Comparison of ENCODE assay signal across 18 cellular contexts in the genomic region with DNA sequence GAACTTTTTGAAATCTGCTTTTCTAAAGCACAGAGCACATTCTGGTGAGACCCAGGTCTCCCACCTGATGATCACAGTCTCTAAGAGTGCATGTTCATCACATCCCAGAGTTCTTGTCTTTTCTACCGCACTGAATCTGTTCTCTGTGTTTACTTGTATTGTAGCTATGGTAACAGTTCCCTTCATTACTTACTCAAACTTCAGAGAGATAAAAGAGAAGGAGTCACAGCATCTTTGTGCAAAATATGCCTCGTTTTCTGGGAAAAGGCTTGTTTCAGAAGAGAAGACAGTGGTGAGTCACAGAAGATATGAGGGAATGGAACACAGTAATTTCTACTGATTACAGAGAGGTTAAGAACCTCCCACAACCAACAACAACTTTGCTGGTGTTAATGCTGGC.
DNase-seq lines count a peak whose midpoint lies in the region; ATAC-seq, FAIRE-seq and TF ChIP-seq lines count a peak whose summit lies in the region.
"Had no signal": no experiment of that assay in that cellular context is flagged by ENCODE, and none has a peak within 500 bp of the region (broad histone marks: within the 10 kb centered on the region; RNA-seq: fewer than 3 reads in every experiment).

No MANE protein-coding gene starts in this region.

- no peak overlapping the region for H3K4ac ChIP-seq in H9 (ENCODE audit: low read depth, low read length)

- no peak overlapping the region for H2AFZ ChIP-seq in H9 (ENCODE audit: low read length)
- H2AFZ ChIP-seq in HepG2 (ENCODE audit: low read length), result no peak overlapping the region

- BruUV-seq in HepG2 (replicated peaks; lab: Mats Ljungman, UMichigan), result no TSS peak

- H3K4me2 ChIP-seq in H9 (ENCODE audit: insufficient read depth, insufficient read length, low read length) (no peak overlapping the region), HepG2 (ENCODE audit: low read depth, low read length) (no peak overlapping the region)

- no peak for TF ChIP-seq EP300 in HepG2 (IDR thresholded peaks at IDR 0.05; ENCODE audit: low read depth in 2 of 2, low read length in 2 of 2)
- TF ChIP-seq EP300 in HepG2 (CRISPR knock-in tag; IDR thresholded peaks at IDR 0.05; ENCODE audit: borderline replicate concordance), result no peak

- no peak for TF ChIP-seq POLR2A in HepG2 (IDR thresholded peaks at IDR 0.05; ENCODE audit: insufficient read depth in 1 of 2, low read depth in 2 of 2, low read length in 2 of 2)

- H3K27me3 Mint-ChIP-seq in H9 (ENCODE audit: low read depth) (no peaks in the 10 kb centered on the region), WTC11 (ENCODE audit: low read depth) (no peaks in the 10 kb centered on the region), osteocyte (ENCODE audit: unreplicated experiment) (no peaks in the 10 kb centered on the region)
- H3K27me3 Mint-ChIP-seq: activated CD8-positive, alpha-beta memory T cell treated with anti-CD3 and anti-CD28 coated beads, Interleukin-2, amount 10 ng/mL, durations not matched to agents 7 days and 5 days had no signal

- H3K9ac ChIP-seq in H9 (ENCODE audit: extremely low read depth, insufficient read length, low read length) (no peak overlapping the region), HepG2 (ENCODE audit: insufficient read depth, low read depth, low read length) (no peak overlapping the region)
- H3K9ac ChIP-seq: BLaER1 treated with 17β-estradiol and CSF1 and Interleukin-3, amounts not matched to agents 10 nM and 100 nM had no signal

- no peaks in the 10 kb centered on the region for H3K27me3 ChIP-seq in H9 (ENCODE audit: insufficient read depth, low read length)
- no peaks in the 10 kb centered on the region for H3K27me3 ChIP-seq in HepG2 (ENCODE audit: control insufficient read depth in 1 of 2, insufficient read depth in 2 of 2, low read length in 2 of 2)
- H3K27me3 ChIP-seq: BLaER1 treated with 17β-estradiol and CSF1 and Interleukin-3, amounts not matched to agents 10 nM and 100 nM; right lobe of liver had no signal

- H3K27ac ChIP-seq in H9 (ENCODE audit: insufficient read length, low read depth, low read length) (no peak overlapping the region), HepG2 (ENCODE audit: extremely low read length, insufficient read depth, low read length) (no peak overlapping the region)
- H3K27ac ChIP-seq: right lobe of liver had no signal

- peaks cover 20 to 29% of the 10 kb centered on the region in 2 experiments for H3K4me1 Mint-ChIP-seq in H9
- H3K4me1 Mint-ChIP-seq in WTC11, result peaks cover 26% of the 10 kb centered on the region
- peaks cover 10% of the 10 kb centered on the region for H3K4me1 Mint-ChIP-seq in osteocyte (ENCODE audit: unreplicated experiment)
- H3K4me1 Mint-ChIP-seq: activated CD8-positive, alpha-beta memory T cell treated with anti-CD3 and anti-CD28 coated beads, Interleukin-2, amount 10 ng/mL, durations not matched to agents 7 days and 5 days had no signal

- in situ Hi-C loops in HepG2 (cut with HindIII; ENCODE audit: extremely low pct_ligation_motif_present, low pct_unique_long_range_greater_than_20kb), result no loop called here

- no peak for FAIRE-seq in HepG2 (lab: Jason Lieb, UNC)
- FAIRE-seq: bronchial epithelial cell, H54 had no signal

- H3K56ac ChIP-seq in H9 (ENCODE audit: insufficient read length, low read depth, low read length), result no peak overlapping the region

- H3K9me3 Mint-ChIP-seq in H9, result no peaks in the 10 kb centered on the region; a peak in 1 of 5 replicates
- H3K9me3 Mint-ChIP-seq in WTC11, result peaks cover 16% of the 10 kb centered on the region
- no peaks in the 10 kb centered on the region for H3K9me3 Mint-ChIP-seq in osteocyte (ENCODE audit: unreplicated experiment)

- H4K20me1 ChIP-seq in H9 (ENCODE audit: control insufficient read depth, insufficient read depth, insufficient read length) (no peaks in the 10 kb centered on the region), HepG2 (ENCODE audit: insufficient read depth, low read length) (no peaks in the 10 kb centered on the region)
- H4K20me1 ChIP-seq: BLaER1 treated with 17β-estradiol and CSF1 and Interleukin-3, amounts not matched to agents 10 nM and 100 nM had no signal

- intact Hi-C loops in HepG2 (cut with micrococcal nuclease; ENCODE audit: unreplicated experiment), result no loop called here

- H3K18ac ChIP-seq in H9 (ENCODE audit: insufficient read length, low read depth, low read length), result no peak overlapping the region

- H3K23me2 ChIP-seq in H9 (ENCODE audit: insufficient read length, low read depth, low read length, poor library complexity, severe bottlenecking), result no peaks in the 10 kb centered on the region

- H2BK12ac ChIP-seq in H9 (ENCODE audit: insufficient read length, low read depth, low read length), result no peak overlapping the region

- no peak overlapping the region for H3K4me3 Mint-ChIP-seq in H9
- H3K4me3 Mint-ChIP-seq in WTC11, result no peak overlapping the region
- no peak overlapping the region for H3K4me3 Mint-ChIP-seq in osteocyte (ENCODE audit: unreplicated experiment)
- H3K4me3 Mint-ChIP-seq: activated CD8-positive, alpha-beta memory T cell treated with anti-CD3 and anti-CD28 coated beads, Interleukin-2, amount 10 ng/mL, durations not matched to agents 7 days and 5 days had no signal

- no peak for TF ChIP-seq RAD21 in HepG2 (CRISPR knock-in tag; IDR thresholded peaks at IDR 0.05)

- H3K27ac Mint-ChIP-seq in H9, result peak overlapping the region in 1 of 3 experiments; percentile 97; a peak in 3 of 7 replicates
- H3K27ac Mint-ChIP-seq in WTC11, result peak overlapping the region; percentile 89
- peak overlapping the region; percentile 59 for H3K27ac Mint-ChIP-seq in osteocyte (ENCODE audit: unreplicated experiment)
- H3K27ac Mint-ChIP-seq: activated CD8-positive, alpha-beta memory T cell treated with anti-CD3 and anti-CD28 coated beads, Interleukin-2, amount 10 ng/mL, durations not matched to agents 7 days and 5 days had no signal

- no CpG with 5 or more reads among the region's 2 CpGs for WGBS in H9 (ENCODE audit: extremely low coverage, insufficient read length, low lambda C conversion rate)
- WGBS in HepG2 (ENCODE audit: low lambda C conversion rate), result 0% methylated on average over 2 of the region's 2 CpGs

- no peak overlapping the region for H2BK15ac ChIP-seq in H9 (ENCODE audit: low read depth, low read length)

- no peak overlapping the region for H4K91ac ChIP-seq in H9 (ENCODE audit: insufficient read length, low read depth, low read length)

- H4K8ac ChIP-seq in H9 (replicated peaks; ENCODE audit: insufficient read length, low read depth, low read length), result no peak overlapping the region

- POLR2A ChIA-PET in WTC11 (lab: Charles Lee), result no interaction called here
- POLR2A ChIA-PET in HepG2 (lab: Yijun Ruan, JAX), result no interaction called here

- H3K79me2 ChIP-seq in H9 (ENCODE audit: insufficient read depth, low read length), result no peaks in the 10 kb centered on the region
- no peaks in the 10 kb centered on the region for H3K79me2 ChIP-seq in HepG2 (ENCODE audit: insufficient read depth, low read length)

- no peak for TF ChIP-seq CTCF in H9 (conservative IDR thresholded peaks at IDR 0.05)
- TF ChIP-seq CTCF in WTC11 (IDR thresholded peaks at IDR 0.05), result no peak
- no peak for TF ChIP-seq CTCF in fibroblast of pulmonary artery (IDR thresholded peaks at IDR 0.05; ENCODE audit: low read length, missing control alignments)
- TF ChIP-seq CTCF in osteocyte (IDR thresholded peaks at IDR 0.05), result no peak
- TF ChIP-seq CTCF in HepG2 (CRISPR knock-in tag; IDR thresholded peaks at IDR 0.05), result no peak

- H2BK20ac ChIP-seq in H9 (ENCODE audit: low read depth, low read length, poor library complexity, severe bottlenecking), result peak overlapping the region; percentile 29

- no peak overlapping the region for H4K5ac ChIP-seq in H9 (ENCODE audit: insufficient read length, low read depth, low read length)

- H3K4me1 ChIP-seq in H9 (ENCODE audit: insufficient read depth, low read length) (no peaks in the 10 kb centered on the region; the same call in 1 of the 2 replicates), HepG2 (ENCODE audit: insufficient read depth, low read length) (no peaks in the 10 kb centered on the region)
- H3K4me1 ChIP-seq: right lobe of liver had no signal

- H3K36me3 Mint-ChIP-seq in H9 (ENCODE audit: insufficient read depth in 1 of 3, low read depth in 3 of 3), result peaks cover 0 to 14% (median 0%) of the 10 kb centered on the region in 3 experiments; a peak in 2 of 7 replicates
- H3K36me3 Mint-ChIP-seq in WTC11, result peaks cover 3% of the 10 kb centered on the region
- H3K36me3 Mint-ChIP-seq in osteocyte (ENCODE audit: unreplicated experiment), result no peaks in the 10 kb centered on the region
- H3K36me3 Mint-ChIP-seq: activated CD8-positive, alpha-beta memory T cell treated with anti-CD3 and anti-CD28 coated beads, Interleukin-2, amount 10 ng/mL, durations not matched to agents 7 days and 5 days had no signal

- CTCF ChIA-PET in WTC11 (lab: Charles Lee) (no interaction called here), HepG2 (lab: Yijun Ruan, JAX; ENCODE audit: low intra/inter-chr PET ratio, low total read pairs) (no interaction called here)

- no peak overlapping the region for H2BK120ac ChIP-seq in H9 (ENCODE audit: low read depth, low read length, poor library complexity, severe bottlenecking)

- DNase-seq in H9 (no peak), WTC11 (ENCODE audit: low spot score) (no peak), fibroblast of pulmonary artery (ENCODE audit: low read depth) (peak; percentile 79), osteocyte (ENCODE audit: extremely low spot score, unreplicated experiment) (no peak), HepG2 (ENCODE audit: low spot score) (no peak), DMS53 treated with DMSO at 0.1 percent for 48 hours (lab: John Stamatoyannopoulos, UW; ENCODE audit: unreplicated experiment) (no peak)
- DNase-seq: activated CD4-positive, CD25-positive, alpha-beta regulatory T cell treated with anti-CD3 and anti-CD28 coated beads, Interleukin-2, amount 50 U/mL, for 72 hours; activated CD8-positive, alpha-beta memory T cell treated with anti-CD3 and anti-CD28 coated beads, Interleukin-2, amount 10 ng/mL, durations not matched to agents 7 days and 5 days; activated naive CD4-positive, alpha-beta T cell; DMS53; NCI-H2107; NCI-H748 treated with DMSO at 0.1 percent for 48 hours; right lobe of liver; stimulated activated CD4-positive, alpha-beta T cell treated with anti-CD3 and anti-CD28 coated beads, Interleukin-2, amount 100 ng/mL, for 24 hours had no signal

- no peaks in the 10 kb centered on the region for H3K79me1 ChIP-seq in H9 (ENCODE audit: insufficient read depth, low read depth, low read length, poor library complexity, severe bottlenecking)

- no peaks in the 10 kb centered on the region for H3K36me3 ChIP-seq in HepG2 (replicated peaks in 1 of 2; ENCODE audit: control insufficient read depth in 1 of 2, insufficient read depth in 2 of 2, low read length in 2 of 2)
- H3K36me3 ChIP-seq: BLaER1 treated with 17β-estradiol and CSF1 and Interleukin-3, amounts not matched to agents 10 nM and 100 nM; right lobe of liver had no signal

- no peak overlapping the region for H3T11ph ChIP-seq in H9 (ENCODE audit: low read length)

- no peak overlapping the region for H2AK5ac ChIP-seq in H9 (ENCODE audit: insufficient read length, low read length)

- H2BK5ac ChIP-seq in H9 (ENCODE audit: insufficient read length, low read length), result no peak overlapping the region

- ATAC-seq in WTC11 (no peak), HepG2 (no peak), GM18517 (IDR thresholded peaks at IDR 0.05; ENCODE audit: unreplicated experiment) (no peak)
- ATAC-seq: activated CD8-positive, alpha-beta memory T cell treated with anti-CD3 and anti-CD28 coated beads, Interleukin-2, amount 10 ng/mL, durations not matched to agents 7 days and 5 days; right lobe of liver had no signal

- no peak overlapping the region for H3K4me3 ChIP-seq in fibroblast of pulmonary artery (replicated peaks; ENCODE audit: low read depth, low read length)
- H3K4me3 ChIP-seq in HepG2 (replicated peaks in 1 of 3; ENCODE audit: insufficient read depth in 1 of 3, low read depth in 2 of 3, low read length in 3 of 3), result no peak overlapping the region
- H3K4me3 ChIP-seq: BLaER1 treated with 17β-estradiol and CSF1 and Interleukin-3, amounts not matched to agents 10 nM and 100 nM; right lobe of liver had no signal

- no peak overlapping the region for H3K14ac ChIP-seq in H9 (ENCODE audit: insufficient read depth, low read length)

- H3K23ac ChIP-seq in H9 (ENCODE audit: insufficient read length, low read depth, low read length), result no peak overlapping the region

- H3K9me3 ChIP-seq in H9 (ENCODE audit: control insufficient read depth, low read depth, low read length), result no peaks in the 10 kb centered on the region
- H3K9me3 ChIP-seq in HepG2 (ENCODE audit: low read length), result no peaks in the 10 kb centered on the region
- H3K9me3 ChIP-seq: BLaER1 treated with 17β-estradiol and CSF1 and Interleukin-3, amounts not matched to agents 10 nM and 100 nM; right lobe of liver had no signal
